ENCODE assay signal across 1 cellular context in the genomic region with DNA sequence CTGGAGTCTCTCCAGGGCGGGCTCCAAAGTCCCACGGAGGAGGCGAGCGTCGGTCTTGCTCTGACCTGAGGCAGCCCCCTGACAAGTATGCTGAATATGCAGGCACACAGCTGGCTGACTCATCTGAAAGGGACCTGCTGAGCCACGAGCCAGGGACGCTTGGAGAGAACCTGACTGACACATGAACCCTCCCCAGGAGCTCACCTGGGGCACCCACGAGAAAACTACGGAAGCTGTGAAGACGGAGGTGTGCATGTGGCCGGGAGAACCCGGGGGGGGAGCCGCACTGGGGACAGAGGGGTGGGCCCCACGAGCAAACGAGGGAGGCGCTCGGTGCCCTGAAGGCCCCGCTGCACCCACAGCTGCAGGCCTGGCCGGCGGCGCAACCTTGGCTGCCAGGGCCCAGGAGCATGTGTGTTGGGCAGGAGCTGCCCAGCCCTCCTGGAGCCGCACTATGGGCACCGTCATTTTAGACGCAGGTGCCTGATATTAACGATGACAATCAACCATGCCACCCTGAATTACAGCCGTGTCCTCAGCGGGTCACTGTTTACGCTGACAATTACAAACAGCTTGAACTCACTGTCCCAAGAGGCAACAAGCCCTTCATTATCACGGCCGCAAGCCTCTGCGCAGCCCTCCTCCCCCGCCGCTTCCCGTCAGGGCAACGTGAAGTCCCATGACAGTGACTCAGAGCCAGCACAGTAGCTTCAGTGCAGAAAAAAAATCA.
TF ChIP-seq lines count a peak whose summit lies in the region.

No MANE protein-coding gene starts in this region.

TF ChIP-seq in HEK293, 187 proteins besides CTCF, POLR2A, EP300 and RAD21 (continued from another document and continues in another):
- TF ChIP-seq PBX3 (CRISPR knock-in tag; IDR thresholded peaks at IDR 0.05), result 0 out of 2 replicates have a peak, but pooled peaks have one; percentile 15
- TF ChIP-seq ZNF16 (tag by site-specific recombination; IDR thresholded peaks at IDR 0.05; ENCODE audit: low read depth), result no peak
- TF ChIP-seq ZNF571 (tag by site-specific recombination; IDR thresholded peaks at IDR 0.05), result no peak
- peak; percentile 46 for TF ChIP-seq ZBTB17 (tag by site-specific recombination; IDR thresholded peaks at IDR 0.05)
- peak; percentile 86 for TF ChIP-seq GLIS1 (tag by site-specific recombination; IDR thresholded peaks at IDR 0.05)
- TF ChIP-seq PRDM10 (tag by site-specific recombination; IDR thresholded peaks at IDR 0.05), result peak; percentile 87
- TF ChIP-seq OSR2 (tag by site-specific recombination; IDR thresholded peaks at IDR 0.05), result peak; percentile 94
- TF ChIP-seq ZNF398 (tag by site-specific recombination; IDR thresholded peaks at IDR 0.05), result peak; percentile 46; the same call in 1 of the 2 replicates
- TF ChIP-seq KLF7 (tag by site-specific recombination; IDR thresholded peaks at IDR 0.05; ENCODE audit: borderline replicate concordance), result no peak
- TF ChIP-seq ZXDB (tag by site-specific recombination; IDR thresholded peaks at IDR 0.05), result peak; percentile 39; the same call in 1 of the 2 replicates
- TF ChIP-seq ZNF366 (tag by site-specific recombination; conservative IDR thresholded peaks at IDR 0.05), result peak; percentile 60; the same call in 1 of the 2 replicates
- TF ChIP-seq, protein P1, sequence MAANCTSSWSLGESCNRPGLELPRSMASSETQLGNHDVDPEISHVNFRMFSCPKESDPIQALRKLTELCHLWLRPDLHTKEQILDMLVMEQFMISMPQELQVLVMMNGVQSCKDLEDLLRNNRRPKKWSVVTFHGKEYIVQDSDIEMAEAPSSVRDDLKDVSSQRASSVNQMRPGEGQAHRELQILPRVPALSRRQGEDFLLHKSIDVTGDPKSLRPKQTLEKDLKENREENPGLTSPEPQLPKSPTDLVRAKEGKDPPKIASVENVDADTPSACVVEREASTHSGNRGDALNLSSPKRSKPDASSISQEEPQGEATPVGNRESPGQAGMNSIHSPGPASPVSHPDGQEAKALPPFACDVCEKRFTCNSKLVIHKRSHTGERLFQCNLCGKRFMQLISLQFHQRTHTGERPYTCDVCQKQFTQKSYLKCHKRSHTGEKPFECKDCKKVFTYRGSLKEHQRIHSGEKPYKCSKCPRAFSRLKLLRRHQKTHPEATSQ (tag by site-specific recombination; IDR thresholded peaks at IDR 0.05), result no peak
- TF ChIP-seq ZBTB26 (tag by site-specific recombination; optimal IDR thresholded peaks at IDR 0.05), result peak; percentile 22
- peak; percentile 41; the same call in 1 of the 2 replicates for TF ChIP-seq ZNF146 (tag by site-specific recombination; IDR thresholded peaks at IDR 0.05)
- TF ChIP-seq, protein P2, sequence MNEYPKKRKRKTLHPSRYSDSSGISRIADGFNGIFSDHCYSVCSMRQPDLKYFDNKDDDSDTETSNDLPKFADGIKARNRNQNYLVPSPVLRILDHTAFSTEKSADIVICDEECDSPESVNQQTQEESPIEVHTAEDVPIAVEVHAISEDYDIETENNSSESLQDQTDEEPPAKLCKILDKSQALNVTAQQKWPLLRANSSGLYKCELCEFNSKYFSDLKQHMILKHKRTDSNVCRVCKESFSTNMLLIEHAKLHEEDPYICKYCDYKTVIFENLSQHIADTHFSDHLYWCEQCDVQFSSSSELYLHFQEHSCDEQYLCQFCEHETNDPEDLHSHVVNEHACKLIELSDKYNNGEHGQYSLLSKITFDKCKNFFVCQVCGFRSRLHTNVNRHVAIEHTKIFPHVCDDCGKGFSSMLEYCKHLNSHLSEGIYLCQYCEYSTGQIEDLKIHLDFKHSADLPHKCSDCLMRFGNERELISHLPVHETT (tag by site-specific recombination; IDR thresholded peaks at IDR 0.05), result peak; percentile 87
- TF ChIP-seq, protein P3, sequence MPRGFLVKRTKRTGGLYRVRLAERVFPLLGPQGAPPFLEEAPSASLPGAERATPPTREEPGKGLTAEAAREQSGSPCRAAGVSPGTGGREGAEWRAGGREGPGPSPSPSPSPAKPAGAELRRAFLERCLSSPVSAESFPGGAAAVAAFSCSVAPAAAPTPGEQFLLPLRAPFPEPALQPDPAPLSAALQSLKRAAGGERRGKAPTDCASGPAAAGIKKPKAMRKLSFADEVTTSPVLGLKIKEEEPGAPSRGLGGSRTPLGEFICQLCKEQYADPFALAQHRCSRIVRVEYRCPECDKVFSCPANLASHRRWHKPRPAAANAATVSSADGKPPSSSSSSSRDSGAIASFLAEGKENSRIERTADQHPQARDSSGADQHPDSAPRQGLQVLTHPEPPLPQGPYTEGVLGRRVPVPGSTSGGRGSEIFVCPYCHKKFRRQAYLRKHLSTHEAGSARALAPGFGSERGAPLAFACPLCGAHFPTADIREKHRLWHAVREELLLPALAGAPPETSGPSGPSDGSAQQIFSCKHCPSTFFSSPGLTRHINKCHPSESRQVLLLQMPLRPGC (tag by site-specific recombination; IDR thresholded peaks at IDR 0.05), result peak; percentile 48
- TF ChIP-seq WT1 (tag by site-specific recombination; IDR thresholded peaks at IDR 0.05), result peak; percentile 84
- TF ChIP-seq ZNF2 (tag by site-specific recombination; IDR thresholded peaks at IDR 0.05), result peak; percentile 64; the same call in 1 of the 2 replicates
- no peak for TF ChIP-seq ZNF529 (tag by site-specific recombination; IDR thresholded peaks at IDR 0.05; ENCODE audit: insufficient replicate concordance)
- TF ChIP-seq ZNF600 (tag by site-specific recombination; IDR thresholded peaks at IDR 0.05), result peak; percentile 84
- TF ChIP-seq ZEB2 (tag by site-specific recombination; IDR thresholded peaks at IDR 0.05), result peak; percentile 97
- TF ChIP-seq, protein P4, sequence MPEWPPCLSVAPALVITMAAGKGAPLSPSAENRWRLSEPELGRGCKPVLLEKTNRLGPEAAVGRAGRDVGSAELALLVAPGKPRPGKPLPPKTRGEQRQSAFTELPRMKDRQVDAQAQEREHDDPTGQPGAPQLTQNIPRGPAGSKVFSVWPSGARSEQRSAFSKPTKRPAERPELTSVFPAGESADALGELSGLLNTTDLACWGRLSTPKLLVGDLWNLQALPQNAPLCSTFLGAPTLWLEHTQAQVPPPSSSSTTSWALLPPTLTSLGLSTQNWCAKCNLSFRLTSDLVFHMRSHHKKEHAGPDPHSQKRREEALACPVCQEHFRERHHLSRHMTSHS (tag by site-specific recombination; IDR thresholded peaks at IDR 0.05), result peak; percentile 78; the same call in 1 of the 2 replicates
- peak; percentile 100 for TF ChIP-seq SP7 (tag by site-specific recombination; IDR thresholded peaks at IDR 0.05)
- no peak for TF ChIP-seq PRDM1 (tag by site-specific recombination; IDR thresholded peaks at IDR 0.05)
- TF ChIP-seq, protein P5, sequence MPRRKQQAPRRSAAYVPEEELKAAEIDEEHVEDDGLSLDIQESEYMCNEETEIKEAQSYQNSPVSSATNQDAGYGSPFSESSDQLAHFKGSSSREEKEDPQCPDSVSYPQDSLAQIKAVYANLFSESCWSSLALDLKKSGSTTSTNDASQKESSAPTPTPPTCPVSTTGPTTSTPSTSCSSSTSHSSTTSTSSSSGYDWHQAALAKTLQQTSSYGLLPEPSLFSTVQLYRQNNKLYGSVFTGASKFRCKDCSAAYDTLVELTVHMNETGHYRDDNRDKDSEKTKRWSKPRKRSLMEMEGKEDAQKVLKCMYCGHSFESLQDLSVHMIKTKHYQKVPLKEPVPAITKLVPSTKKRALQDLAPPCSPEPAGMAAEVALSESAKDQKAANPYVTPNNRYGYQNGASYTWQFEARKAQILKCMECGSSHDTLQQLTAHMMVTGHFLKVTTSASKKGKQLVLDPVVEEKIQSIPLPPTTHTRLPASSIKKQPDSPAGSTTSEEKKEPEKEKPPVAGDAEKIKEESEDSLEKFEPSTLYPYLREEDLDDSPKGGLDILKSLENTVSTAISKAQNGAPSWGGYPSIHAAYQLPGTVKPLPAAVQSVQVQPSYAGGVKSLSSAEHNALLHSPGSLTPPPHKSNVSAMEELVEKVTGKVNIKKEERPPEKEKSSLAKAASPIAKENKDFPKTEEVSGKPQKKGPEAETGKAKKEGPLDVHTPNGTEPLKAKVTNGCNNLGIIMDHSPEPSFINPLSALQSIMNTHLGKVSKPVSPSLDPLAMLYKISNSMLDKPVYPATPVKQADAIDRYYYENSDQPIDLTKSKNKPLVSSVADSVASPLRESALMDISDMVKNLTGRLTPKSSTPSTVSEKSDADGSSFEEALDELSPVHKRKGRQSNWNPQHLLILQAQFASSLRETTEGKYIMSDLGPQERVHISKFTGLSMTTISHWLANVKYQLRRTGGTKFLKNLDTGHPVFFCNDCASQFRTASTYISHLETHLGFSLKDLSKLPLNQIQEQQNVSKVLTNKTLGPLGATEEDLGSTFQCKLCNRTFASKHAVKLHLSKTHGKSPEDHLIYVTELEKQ (tag by site-specific recombination; IDR thresholded peaks at IDR 0.05; ENCODE audit: borderline replicate concordance), result peak; percentile 64; the same call in 1 of the 2 replicates
- TF ChIP-seq ZIC2 (tag by site-specific recombination; IDR thresholded peaks at IDR 0.05), result peak; percentile 100
- peak; percentile 75; the same call in 1 of the 2 replicates for TF ChIP-seq ZNF660 (tag by site-specific recombination; IDR thresholded peaks at IDR 0.05)
- TF ChIP-seq PATZ1 (tag by site-specific recombination; IDR thresholded peaks at IDR 0.05), result peak; percentile 82
